ENCODE assay signal across 13 cellular contexts in the genomic region with DNA sequence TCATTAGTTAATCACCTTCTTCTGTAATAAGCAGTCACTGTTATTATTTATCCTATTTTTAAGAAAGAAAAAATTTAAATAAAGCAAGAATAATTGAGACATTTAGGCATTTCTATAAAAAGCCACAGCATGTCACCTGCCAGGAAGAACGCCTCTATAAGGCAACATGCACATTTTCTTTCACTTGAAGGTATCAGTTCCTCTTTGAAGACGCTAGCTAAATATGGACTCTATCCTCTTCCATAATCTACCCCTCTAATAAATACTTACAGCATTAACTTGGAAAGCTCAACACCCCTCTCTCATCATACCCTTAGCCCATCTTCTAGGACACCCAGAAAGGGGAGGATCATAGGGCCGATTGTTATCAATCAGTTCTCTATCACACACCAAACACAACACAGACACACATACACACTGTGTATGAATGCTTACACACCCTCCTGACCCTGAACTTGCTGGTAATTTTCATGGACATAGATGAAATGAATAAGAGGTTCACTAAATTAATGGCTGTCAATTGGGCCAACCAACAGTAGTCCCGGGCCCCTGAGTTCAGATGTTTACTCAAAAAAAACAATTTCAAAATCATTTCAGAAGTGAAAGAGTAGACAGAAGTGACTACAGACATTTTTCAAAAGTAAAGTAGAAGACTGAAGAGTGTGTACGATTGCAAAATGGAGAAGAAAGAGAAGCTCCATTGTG.
DNase-seq lines count a peak whose midpoint lies in the region; ATAC-seq, FAIRE-seq and TF ChIP-seq lines count a peak whose summit lies in the region.
"Had no signal": no experiment of that assay in that cellular context is flagged by ENCODE, and none has a peak within 500 bp of the region (broad histone marks: within the 10 kb centered on the region; RNA-seq: fewer than 3 reads in every experiment).

No MANE protein-coding gene starts in this region.

- peak overlapping the region; percentile 55 for H3K4me2 ChIP-seq in MM.1S (ENCODE audit: low read depth, low read length)

- no peaks in the 10 kb centered on the region for H3K27me3 ChIP-seq in MM.1S (replicated peaks; ENCODE audit: insufficient read depth, low read length)
- H3K27me3 ChIP-seq in pancreas, result no peaks in the 10 kb centered on the region
- no peaks in the 10 kb centered on the region for H3K27me3 ChIP-seq in ascending aorta
- H3K27me3 ChIP-seq: spleen, stomach had no signal

- H3K36me3 ChIP-seq in MM.1S (replicated peaks; ENCODE audit: insufficient read depth, low read length) (no peaks in the 10 kb centered on the region), pancreas (no peaks in the 10 kb centered on the region), ascending aorta (no peaks in the 10 kb centered on the region)
- H3K36me3 ChIP-seq: spleen, stomach had no signal

- WGBS in pancreas, 2 donors, result 71 to 74% methylated on average over 5 of the region's 5 CpGs

- no peak overlapping the region for H3K9ac ChIP-seq in MM.1S (ENCODE audit: low read length)

- DNase-seq in GM10266 (ENCODE audit: extremely low spot score) (peak; percentile 51), MM.1S (peak; percentile 65), mucosa of gallbladder (ENCODE audit: low spot score) (no peak), NCI-H526 (lab: John Stamatoyannopoulos, UW) (no peak), pancreas (no peak), ascending aorta (ENCODE audit: low spot score in 2 of 2) (no peak)
- DNase-seq: mammary epithelial cell, NCI-H774, spleen, stomach had no signal

- intact Hi-C loops in pancreas (cut with DNase I), result loop anchor here in 2 of 3 donors (10.0 kb wide), 1 partner anchor 534 kb away; no protein-coding TSS in a partner anchor
- intact Hi-C loops in ascending aorta (cut with DNase I), result no loop called here

- no peak for FAIRE-seq in pancreas (lab: Jason Lieb, UNC)

- H3K9me2 ChIP-seq in MM.1S (replicated peaks; ENCODE audit: insufficient read depth, low read length), result no peaks in the 10 kb centered on the region

- TF ChIP-seq CTCF in GM10266 (IDR thresholded peaks at IDR 0.05; ENCODE audit: control insufficient read depth, insufficient read depth, low read depth, missing control alignments) (no peak), MM.1S (IDR thresholded peaks at IDR 0.05; ENCODE audit: low read length) (no peak), pancreas (IDR thresholded peaks at IDR 0.05) (no peak), ascending aorta (IDR thresholded peaks at IDR 0.05) (no peak)

- H3K4me1 ChIP-seq in MM.1S (ENCODE audit: low read length) (peaks cover 42% of the 10 kb centered on the region), pancreas (peaks cover 0 to 13% (median 5%) of the 10 kb centered on the region in 3 donors), ascending aorta (no peaks in the 10 kb centered on the region)

- peaks cover 17% of the 10 kb centered on the region for H3F3A ChIP-seq in MM.1S (ENCODE audit: insufficient read depth, low read length)

- no peaks in the 10 kb centered on the region for H3K79me2 ChIP-seq in MM.1S (ENCODE audit: low read length)

- H3K9me3 ChIP-seq in MM.1S (replicated peaks; ENCODE audit: insufficient read depth, low read length) (no peaks in the 10 kb centered on the region), pancreas (no peaks in the 10 kb centered on the region), ascending aorta (no peaks in the 10 kb centered on the region)

- H3K4me3 ChIP-seq in MM.1S (ENCODE audit: low read length) (peak overlapping the region; percentile 8; the same call in 1 of the 2 replicates), pancreas (no peak overlapping the region), ascending aorta (no peak overlapping the region)
- H3K4me3 ChIP-seq: coronary artery, spleen, stomach had no signal

- ATAC-seq in GM19438 (IDR thresholded peaks at IDR 0.05; ENCODE audit: low read depth, unreplicated experiment), result peak; percentile 84
- ATAC-seq in HG02938 (IDR thresholded peaks at IDR 0.05; ENCODE audit: unreplicated experiment), result peak; percentile 89
- ATAC-seq in pancreas, result no peak

- no peaks in the 10 kb centered on the region for H4K20me1 ChIP-seq in MM.1S (ENCODE audit: insufficient read depth, low read length)

- peak overlapping the region; percentile 35 for H2AFZ ChIP-seq in MM.1S (ENCODE audit: low read length)

- peak overlapping the region; percentile 26; the same call in 1 of the 2 replicates for H3K27ac ChIP-seq in MM.1S (ENCODE audit: low read length)
- H3K27ac ChIP-seq in pancreas, result no peak overlapping the region
- H3K27ac ChIP-seq in ascending aorta, result no peak overlapping the region
- H3K27ac ChIP-seq: coronary artery, stomach had no signal

Comparison
In these comparisons a context has a peak if more than half of its experiments do, and no peak if none do; other contexts are left out.
1. DNase-seq: peak in GM10266 (single experiment) and MM.1S (single experiment); none in mucosa of gallbladder (single experiment), NCI-H526 (0 of 2), pancreas (0 of 6) and ascending aorta (0 of 2).
2. ATAC-seq: peak in GM19438 (single experiment) and HG02938 (single experiment); none in pancreas (0 of 4).